24 cellular contexts compared by ENCODE assay signal in genomic region chr17:43660262-43660661, GRCh38. TPM values are rescaled to one million over a fixed set of nuclear protein-coding genes. Genes with fewer than 3 reads are reported as not detected.
DNase-seq lines count a peak whose midpoint lies in the region; ATAC-seq and TF ChIP-seq lines count a peak whose summit lies in the region.
"Had no signal": no experiment of that assay in that cellular context is flagged by ENCODE, and none has a peak within 500 bp of the region (broad histone marks: within the 10 kb centered on the region; RNA-seq: fewer than 3 reads in every experiment).

No MANE protein-coding gene starts in this region.

- peak overlapping the region; percentile 68 for H3K4me3 Mint-ChIP-seq in activated T-helper 2 cell treated with anti-CD3 and anti-CD28 coated beads, Interferon-gamma antibody, Interleukin-2, Interleukin-4, amounts not matched to agents 10 μg/mL and 5 μg/mL and 100 μg/mL, durations not matched to agents 14 hours and 24 hours and 36 hours (ENCODE audit: low read depth)
- H3K4me3 Mint-ChIP-seq in immature natural killer cell: no peak overlapping the region
- H3K4me3 Mint-ChIP-seq: CD14-positive monocyte, IgD-negative memory B cell, mesothelial cell of epicardium had no signal

- no peaks in the 10 kb centered on the region for H3K36me3 Mint-ChIP-seq in activated T-helper 2 cell treated with anti-CD3 and anti-CD28 coated beads, Interferon-gamma antibody, Interleukin-2, Interleukin-4, amounts not matched to agents 10 μg/mL and 5 μg/mL and 100 μg/mL, durations not matched to agents 14 hours and 24 hours and 36 hours (ENCODE audit: low read depth)
- no peaks in the 10 kb centered on the region for H3K36me3 Mint-ChIP-seq in immature natural killer cell
- H3K36me3 Mint-ChIP-seq: CD14-positive monocyte, mesothelial cell of epicardium had no signal

- H3K27me3 Mint-ChIP-seq in activated T-helper 2 cell treated with anti-CD3 and anti-CD28 coated beads, Interferon-gamma antibody, Interleukin-2, Interleukin-4, amounts not matched to agents 10 μg/mL and 5 μg/mL and 100 μg/mL, durations not matched to agents 14 hours and 24 hours and 36 hours (ENCODE audit: low read depth): no peaks in the 10 kb centered on the region
- peaks cover 0 to 5% (median 3%) of the 10 kb centered on the region in 3 donors for H3K27me3 Mint-ChIP-seq in immature natural killer cell (ENCODE audit: low read depth in 3 of 3)

- no peaks in the 10 kb centered on the region for H3K36me3 ChIP-seq in heart left ventricle
- no peaks in the 10 kb centered on the region for H3K36me3 ChIP-seq in muscle layer of duodenum (ENCODE audit: control insufficient read depth in 1 of 2, insufficient read depth in 2 of 2, low read length in 2 of 2)
- H3K36me3 ChIP-seq in vagina: no peaks in the 10 kb centered on the region
- no peaks in the 10 kb centered on the region for H3K36me3 ChIP-seq in ascending aorta
- H3K36me3 ChIP-seq: MG63 had no signal

- H3K9me3 ChIP-seq in heart left ventricle (no peaks in the 10 kb centered on the region), muscle layer of duodenum (ENCODE audit: control insufficient read depth in 1 of 2, low read length in 2 of 2) (no peaks in the 10 kb centered on the region), vagina (no peaks in the 10 kb centered on the region), ascending aorta (no peaks in the 10 kb centered on the region)
- H3K9me3 ChIP-seq: MG63 had no signal

- ATAC-seq in heart left ventricle: peak in 1 of 4 donors; percentile 9
- ATAC-seq in Right ventricle myocardium superior (ENCODE audit: poor library complexity): no peak
- ATAC-seq: PC-3 had no signal

- H3K9me3 Mint-ChIP-seq in activated T-helper 2 cell treated with anti-CD3 and anti-CD28 coated beads, Interferon-gamma antibody, Interleukin-2, Interleukin-4, amounts not matched to agents 10 μg/mL and 5 μg/mL and 100 μg/mL, durations not matched to agents 14 hours and 24 hours and 36 hours: no peaks in the 10 kb centered on the region
- no peaks in the 10 kb centered on the region for H3K9me3 Mint-ChIP-seq in immature natural killer cell
- H3K9me3 Mint-ChIP-seq: CD14-positive monocyte, IgD-negative memory B cell, mesothelial cell of epicardium had no signal

- H3K27ac ChIP-seq in heart left ventricle (peak overlapping the region; percentile 49 to 94 (median 82)), muscle layer of duodenum (ENCODE audit: low read length) (no peak overlapping the region), vagina (peak overlapping the region; percentile 30), ascending aorta (no peak overlapping the region)
- H3K27ac ChIP-seq: HL-60 had no signal

- intact Hi-C loops in heart left ventricle (cut with DNase I): loop anchor here in 2 of 10 donors (5.0 kb wide), 1 partner anchor 68 kb away; no protein-coding TSS in a partner anchor
- intact Hi-C loops in Right ventricle myocardium superior (cut with DNase I): no loop called here
- intact Hi-C loops in activated T-helper 2 cell treated with anti-CD3 and anti-CD28 coated beads, Interferon-gamma antibody, Interleukin-2, Interleukin-4, amounts not matched to agents 10 μg/mL and 5 μg/mL and 100 μg/mL, durations not matched to agents 14 hours and 24 hours and 36 hours (cut with micrococcal nuclease): no loop called here
- intact Hi-C loops in vagina (cut with DNase I): no loop called here
- intact Hi-C loops in ascending aorta (cut with DNase I): no loop called here

- H3K4me1 ChIP-seq in heart left ventricle (peaks cover 0 to 72% (median 41%) of the 10 kb centered on the region in 12 donors), muscle layer of duodenum (ENCODE audit: control insufficient read depth in 1 of 2, insufficient read depth in 2 of 2, low read length in 2 of 2) (peaks cover 0 to 4% of the 10 kb centered on the region in 2 donors), vagina (peaks cover 41% of the 10 kb centered on the region), ascending aorta (peaks cover 0 to 7% of the 10 kb centered on the region in 2 donors)

- no peak for TF ChIP-seq CTCF in heart left ventricle (IDR thresholded peaks at IDR 0.05)
- no peak for TF ChIP-seq CTCF in vagina (IDR thresholded peaks at IDR 0.05)
- no peak for TF ChIP-seq CTCF in ascending aorta (IDR thresholded peaks at IDR 0.05)

- H3K4me3 ChIP-seq in heart left ventricle (peak overlapping the region; percentile 21 to 71 (median 54)), muscle layer of duodenum (ENCODE audit: low read depth in 1 of 2, low read length in 2 of 2) (peak overlapping the region; percentile 16 to 37), vagina (peak overlapping the region; percentile 24 to 35), ascending aorta (no peak overlapping the region)
- H3K4me3 ChIP-seq: MG63 had no signal

- DNase-seq in heart left ventricle (peak in 2 of 5 donors; percentile 33), Right ventricle myocardium superior (no peak), vagina (ENCODE audit: extremely low spot score in 2 of 2) (no peak), immature natural killer cell (no peak), DMS 273 treated with DMSO at 0.1 percent for 48 hours (lab: John Stamatoyannopoulos, UW) (no peak), ascending aorta (ENCODE audit: low spot score in 2 of 2) (no peak)
- DNase-seq in activated T-helper 2 cell treated with anti-CD3 and anti-CD28 coated beads, Interferon-gamma antibody, Interleukin-2, Interleukin-4, amounts not matched to agents 10 μg/mL and 5 μg/mL and 100 μg/mL, durations not matched to agents 14 hours and 24 hours and 36 hours (ENCODE audit: low spot score): no peak
- DNase-seq: activated CD4-positive, CD25-positive, alpha-beta regulatory T cell; activated gamma-delta T cell treated with Interleukin-2 at 50 U/mL for 16 hours; aorta; DMS53; MG63; NCI-H146; NCI-H2171 treated with DMSO at 0.1 percent for 48 hours; NCI-H748 treated with DMSO at 0.1 percent for 48 hours; PC-3; stimulated activated CD4-positive, alpha-beta T cell treated with anti-CD3 and anti-CD28 coated beads, Interleukin-4, amount 100 ng/mL, for 4 hours; T-helper 9 cell had no signal

- no peaks in the 10 kb centered on the region for H3K27me3 ChIP-seq in heart left ventricle
- no peaks in the 10 kb centered on the region for H3K27me3 ChIP-seq in muscle layer of duodenum (ENCODE audit: low read depth, low read length)
- no peaks in the 10 kb centered on the region for H3K27me3 ChIP-seq in vagina
- no peaks in the 10 kb centered on the region for H3K27me3 ChIP-seq in ascending aorta
- H3K27me3 ChIP-seq: MG63 had no signal

- peaks cover 57% of the 10 kb centered on the region for H3K4me1 Mint-ChIP-seq in activated T-helper 2 cell treated with anti-CD3 and anti-CD28 coated beads, Interferon-gamma antibody, Interleukin-2, Interleukin-4, amounts not matched to agents 10 μg/mL and 5 μg/mL and 100 μg/mL, durations not matched to agents 14 hours and 24 hours and 36 hours (ENCODE audit: low read depth)
- peaks cover 4 to 5% of the 10 kb centered on the region in 2 donors for H3K4me1 Mint-ChIP-seq in immature natural killer cell

- TF ChIP-seq POLR2A in heart left ventricle (IDR thresholded peaks at IDR 0.05): no peak
- no peak for TF ChIP-seq POLR2A in vagina (IDR thresholded peaks at IDR 0.05)

- 53 to 81% (median 60%) methylated on average over 4 of the region's 4 CpGs for WGBS in heart left ventricle, 4 donors

- H3K27ac Mint-ChIP-seq in activated T-helper 2 cell treated with anti-CD3 and anti-CD28 coated beads, Interferon-gamma antibody, Interleukin-2, Interleukin-4, amounts not matched to agents 10 μg/mL and 5 μg/mL and 100 μg/mL, durations not matched to agents 14 hours and 24 hours and 36 hours: no peak overlapping the region
- H3K27ac Mint-ChIP-seq in immature natural killer cell: no peak overlapping the region
- H3K27ac Mint-ChIP-seq: IgD-negative memory B cell, mesothelial cell of epicardium had no signal

RNA-seq across cellular contexts. Expression of gene MEOX1, which starts 1.5 kb away (rescaled TPM):
- total RNA-seq in heart left ventricle: 10 to 100 TPM in 8 of 9 donors, 1 to 10 TPM in 1; 9.7 to 24.0 (median 16.1) TPM
- 10 to 100 TPM; 11.6 to 17.0 TPM for polyA plus RNA-seq in heart left ventricle
- 8.5 TPM for total RNA-seq in Right ventricle myocardium superior
- total RNA-seq in activated T-helper 2 cell treated with anti-CD3 and anti-CD28 coated beads, Interferon-gamma antibody, Interleukin-2, Interleukin-4, amounts not matched to agents 10 μg/mL and 5 μg/mL and 100 μg/mL, durations not matched to agents 14 hours and 24 hours and 36 hours: 1.4 and 1.8 TPM in 2 replicates
- 4.7 TPM for total RNA-seq in vagina
- polyA plus RNA-seq in immature natural killer cell: not detected
- 17.8 TPM for total RNA-seq in ascending aorta
- total RNA-seq: SK-MEL-5 had no signal
- polyA plus RNA-seq: IgD-negative memory B cell had no signal

Comparison
In these comparisons a context has a peak if more than half of its experiments do, and no peak if none do; other contexts are left out.
1. H3K27ac ChIP-seq: peak in heart left ventricle (12 of 12) and vagina (single experiment); none in muscle layer of duodenum (single experiment) and ascending aorta (0 of 2).
2. H3K4me3 ChIP-seq: peak in heart left ventricle (12 of 12), muscle layer of duodenum (2 of 2) and vagina (2 of 2); none in ascending aorta (0 of 2).